8 cellular contexts compared by ENCODE assay signal in genomic region chr15:43776718-43777292, GRCh38. TPM values are rescaled to one million over a fixed set of nuclear protein-coding genes. Genes with fewer than 3 reads are reported as not detected.
A peak's percentile ranks its signal among the peaks of the same experiment; 100 is the strongest.
DNase-seq lines count a peak whose midpoint lies in the region; ATAC-seq and TF ChIP-seq lines count a peak whose summit lies in the region.

Gene ELL3, minus strand, starts transcription at chr15:43776966. Its CDS starts 65 bp downstream, at chr15:43776901.

- DNase-seq in SIG-M5 treated with dmso at 0.1 percent for 504 hours (lab: John Stamatoyannopoulos, UW; ENCODE audit: unreplicated experiment), result peak; percentile 72
- DNase-seq in SIG-M5 (lab: John Stamatoyannopoulos, UW), result no peak
- DNase-seq in NCI-H2227 (lab: John Stamatoyannopoulos, UW; ENCODE audit: unreplicated experiment), result peak; percentile 77
- peak; percentile 89 for DNase-seq in activated CD4-positive, alpha-beta T cell treated with anti-CD3 and anti-CD28 coated beads for 36 hours
- DNase-seq in colonic mucosa, result peak; percentile 92
- DNase-seq in right lobe of liver, result peak; percentile 89 to 90 (median 89)
- DNase-seq in stimulated activated CD4-positive, alpha-beta T cell treated with anti-CD3 and anti-CD28 coated beads, TNF-alpha, amount 100 ng/mL, for 4 hours (ENCODE audit: low read depth in 3 of 3), result peak; percentile 58 to 69 (median 65)

- H3K27ac ChIP-seq in colonic mucosa (peak within 1 kb of the TSS; percentile 96), right lobe of liver (peak within 1 kb of the TSS; percentile 74 to 81 (median 80))

- H3K4me1 ChIP-seq in colonic mucosa, result no peaks in the 10 kb centered on the region
- H3K4me1 ChIP-seq in right lobe of liver, result peaks cover 0 to 7% (median 2%) of the 10 kb centered on the region in 4 donors

- H3K27me3 Mint-ChIP-seq in activated CD4-positive, alpha-beta T cell treated with anti-CD3 and anti-CD28 coated beads for 36 hours, result no peaks in the 10 kb centered on the region

- ATAC-seq in HG03060 (IDR thresholded peaks at IDR 0.05; ENCODE audit: low read depth, unreplicated experiment) (peak; percentile 17), right lobe of liver (peak; percentile 82 to 91 (median 84))
- ATAC-seq in activated CD4-positive, alpha-beta T cell treated with anti-CD3 and anti-CD28 coated beads for 36 hours, result peak; percentile 68

- peaks cover 15% of the 10 kb centered on the region for H3K36me3 Mint-ChIP-seq in activated CD4-positive, alpha-beta T cell treated with anti-CD3 and anti-CD28 coated beads for 36 hours (ENCODE audit: low read depth)

- H3K9me3 Mint-ChIP-seq in activated CD4-positive, alpha-beta T cell treated with anti-CD3 and anti-CD28 coated beads for 36 hours (ENCODE audit: low read depth), result no peaks in the 10 kb centered on the region

- TF ChIP-seq POLR2A in right lobe of liver (IDR thresholded peaks at IDR 0.05), result peak; percentile 32

- CTCF ChIA-PET in activated CD4-positive, alpha-beta T cell treated with anti-CD3 and anti-CD28 coated beads for 36 hours (lab: Charles Lee), result interaction anchor here (0.5 to 1.9 kb wide), 16 partner anchors 8 to 204 kb away, joined by 3 to 11 read pairs (median 4); partner anchors contain the start of genes HYPK, MFAP1, SERF2 and SERINC4

- no peaks in the 10 kb centered on the region for H3K9me3 ChIP-seq in colonic mucosa
- no peaks in the 10 kb centered on the region for H3K9me3 ChIP-seq in right lobe of liver

- peak within 1 kb of the TSS; percentile 78 for H3K4me3 Mint-ChIP-seq in activated CD4-positive, alpha-beta T cell treated with anti-CD3 and anti-CD28 coated beads for 36 hours

- intact Hi-C loops in activated CD4-positive, alpha-beta T cell treated with anti-CD3 and anti-CD28 coated beads for 36 hours (cut with DNase I, micrococcal nuclease), result loop anchor here (1.0 to 10.0 kb wide), 9 partner anchors 15 to 592 kb away; partner anchors contain the start of genes PDIA3 (in 2 of the 2), SERF2 (in 2 of the 2), CCNDBP1 (in 1 of the 2) and MAP1A (in 1 of the 2)
- intact Hi-C loops in colonic mucosa (cut with DNase I), result no loop called here
- intact Hi-C loops in right lobe of liver (cut with DNase I), result no loop called here

- H3K4me3 ChIP-seq in colonic mucosa, result peak within 1 kb of the TSS; percentile 66
- peak within 1 kb of the TSS; percentile 54 to 69 (median 63) for H3K4me3 ChIP-seq in right lobe of liver

- H3K36me3 ChIP-seq in colonic mucosa (peaks cover 4% of the 10 kb centered on the region), right lobe of liver (peaks cover 5 to 20% (median 15%) of the 10 kb centered on the region in 4 donors)

- POLR2A ChIA-PET in activated CD4-positive, alpha-beta T cell treated with anti-CD3 and anti-CD28 coated beads for 36 hours (lab: Charles Lee), result interaction anchor here (0.5 to 1.7 kb wide), 16 partner anchors 14 to 1804 kb away, joined by 3 to 8 read pairs (median 3); partner anchors contain the start of genes EHD4, HYPK, MFAP1 and SERF2

- H3K27ac Mint-ChIP-seq in activated CD4-positive, alpha-beta T cell treated with anti-CD3 and anti-CD28 coated beads for 36 hours, result peak within 1 kb of the TSS; percentile 92

- H3K9ac ChIP-seq in colonic mucosa (ENCODE audit: low read depth in 2 of 2, low read length in 2 of 2), result peak within 1 kb of the TSS; percentile 78 to 95

- H3K27me3 ChIP-seq in colonic mucosa (no peaks in the 10 kb centered on the region), right lobe of liver (no peaks in the 10 kb centered on the region)

- TF ChIP-seq CTCF in colonic mucosa (IDR thresholded peaks at IDR 0.05), result no peak
- TF ChIP-seq CTCF in right lobe of liver (IDR thresholded peaks at IDR 0.05), result no peak

- peaks cover 19% of the 10 kb centered on the region for H3K4me1 Mint-ChIP-seq in activated CD4-positive, alpha-beta T cell treated with anti-CD3 and anti-CD28 coated beads for 36 hours

- WGBS in right lobe of liver (ENCODE audit: insufficient coverage, low coverage, low lambda C conversion rate, missing lambda C conversion rate), result 0% methylated on average over 1 of the region's 41 CpGs

RNA-seq across cellular contexts. Expression of gene ELL3, which starts in this region (rescaled TPM):
- 1 to 10 TPM; 3.6 TPM for total RNA-seq in activated CD4-positive, alpha-beta T cell treated with anti-CD3 and anti-CD28 coated beads for 36 hours
- total RNA-seq in colonic mucosa (10 to 100 TPM; 23.3 to 34.9 TPM), right lobe of liver (1 to 10 TPM in 5 of 6 experiments, under 1 TPM in 1; 0.39 to 2.0 (median 1.7) TPM)

Comparison
In these comparisons a context has a peak if more than half of its experiments do, and no peak if none do; other contexts are left out.
1. RNA of gene ELL3 (total RNA-seq): 23.3 to 34.9 TPM in colonic mucosa; 3.6 TPM in activated CD4-positive, alpha-beta T cell treated with anti-CD3 and anti-CD28 coated beads for 36 hours and 0.39 to 2.0 TPM in right lobe of liver; every median in the first group is over 4 times any median in the second.
2. ATAC-seq: peak in every context shown above with its lines; median percentile 84 in right lobe of liver; 68 in activated CD4-positive, alpha-beta T cell treated with anti-CD3 and anti-CD28 coated beads for 36 hours; 17 in HG03060.
3. intact Hi-C loops: an anchor here in activated CD4-positive, alpha-beta T cell treated with anti-CD3 and anti-CD28 coated beads for 36 hours (1.0 to 10.0 kb wide); none called in colonic mucosa and right lobe of liver.